ENCODE assay signal across 12 cellular contexts in the genomic region with DNA sequence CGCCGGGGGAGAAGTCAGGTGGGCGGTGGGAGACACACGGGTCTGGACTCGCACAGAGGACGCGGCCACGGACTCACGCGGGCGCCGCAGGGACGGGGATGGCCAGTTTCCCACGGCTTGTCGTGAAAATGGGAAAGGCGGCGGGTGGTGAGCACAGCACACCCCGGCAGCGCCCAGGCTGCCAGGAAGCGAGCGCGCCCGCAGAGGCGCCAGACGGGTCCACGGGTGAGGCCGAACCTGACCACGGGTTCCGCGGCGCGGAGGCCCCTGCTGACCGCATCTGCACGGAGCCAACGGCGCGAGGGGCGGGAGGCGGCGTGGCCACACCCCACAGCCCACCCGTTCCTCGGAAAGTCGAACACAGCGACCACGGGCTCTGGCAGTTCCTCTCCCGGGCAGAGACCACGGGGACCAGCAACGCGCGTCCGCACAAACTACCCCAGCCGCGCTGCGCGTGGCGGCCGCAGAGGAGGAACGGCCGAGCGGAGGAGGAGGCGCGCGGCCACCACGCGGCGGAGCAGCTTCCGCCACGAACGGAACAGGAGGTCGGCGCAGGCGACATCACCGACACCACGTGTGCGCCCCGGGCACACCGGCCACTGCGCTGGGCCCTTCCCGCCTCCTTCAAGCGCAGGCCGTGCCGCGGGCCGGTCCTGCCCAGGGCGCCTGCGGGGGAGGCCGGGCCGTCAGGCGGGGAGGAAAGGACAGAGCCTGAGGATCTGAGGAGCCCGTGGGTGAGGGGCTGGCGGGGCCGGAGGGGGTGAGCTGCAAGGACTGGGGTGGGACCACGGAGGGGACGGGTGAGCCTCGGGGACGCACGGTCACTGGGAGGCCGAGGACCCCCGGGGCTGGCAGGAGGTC. TPM values are rescaled to one million over a fixed set of nuclear protein-coding genes. Genes with fewer than 3 reads are reported as not detected.
DNase-seq lines count a peak whose midpoint lies in the region; ATAC-seq and TF ChIP-seq lines count a peak whose summit lies in the region.
"Had no signal": no experiment of that assay in that cellular context is flagged by ENCODE, and none has a peak within 500 bp of the region (broad histone marks: within the 10 kb centered on the region; RNA-seq: fewer than 3 reads in every experiment).

No MANE protein-coding gene starts in this region.

- no peaks in the 10 kb centered on the region for H3K27me3 Mint-ChIP-seq in activated T-cell treated with anti-CD3 and anti-CD28 coated beads, Interleukin-2, amount 50 U/mL, for 4 hours (ENCODE audit: low read depth)
- H3K27me3 Mint-ChIP-seq in activated naive CD8-positive, alpha-beta T cell treated with anti-CD3 and anti-CD28 coated beads, Interleukin-2, amount 50 U/mL, for 24 hours: no peaks in the 10 kb centered on the region

- H3K27ac ChIP-seq in thoracic aorta: no peak overlapping the region

- peaks cover 9 to 26% of the 10 kb centered on the region in 2 donors for H3K4me1 ChIP-seq in thoracic aorta (ENCODE audit: control insufficient read depth in 1 of 2, low read depth in 2 of 2)

- H3K36me3 ChIP-seq in thoracic aorta: no peaks in the 10 kb centered on the region

- no peaks in the 10 kb centered on the region for H3K27me3 ChIP-seq in thoracic aorta (replicated peaks; ENCODE audit: insufficient read depth)

- H3K9me3 Mint-ChIP-seq in activated T-cell treated with anti-CD3 and anti-CD28 coated beads, Interleukin-2, amount 50 U/mL, for 4 hours: no peaks in the 10 kb centered on the region
- no peaks in the 10 kb centered on the region for H3K9me3 Mint-ChIP-seq in activated naive CD8-positive, alpha-beta T cell treated with anti-CD3 and anti-CD28 coated beads, Interleukin-2, amount 50 U/mL, for 24 hours

- DNase-seq in activated T-cell treated with anti-CD3 and anti-CD28 coated beads, Interleukin-2, amount 50 U/mL, for 4 hours: no peak
- DNase-seq in activated T-cell treated with anti-CD3 and anti-CD28 coated beads for 4 hours (no peak), left kidney (ENCODE audit: low read depth, low spot score) (peak; percentile 51), thoracic aorta (ENCODE audit: low spot score) (no peak), GM13977 (ENCODE audit: low spot score) (no peak)
- no peak for DNase-seq in activated naive CD8-positive, alpha-beta T cell treated with anti-CD3 and anti-CD28 coated beads, Interleukin-2, amount 50 U/mL, for 24 hours
- DNase-seq: glutamatergic neuron; MM.1S; stimulated activated naive CD4-positive, alpha-beta T cell had no signal

- in situ Hi-C loops in GM13977 (cut with MboI; ENCODE audit: low pct_unique_long_range_greater_than_20kb, low sequenced_read_pairs, unreplicated experiment): no loop called here

- H3K36me3 Mint-ChIP-seq in activated T-cell treated with anti-CD3 and anti-CD28 coated beads, Interleukin-2, amount 50 U/mL, for 4 hours (ENCODE audit: insufficient read depth): peaks cover 2% of the 10 kb centered on the region
- no peaks in the 10 kb centered on the region for H3K36me3 Mint-ChIP-seq in activated naive CD8-positive, alpha-beta T cell treated with anti-CD3 and anti-CD28 coated beads, Interleukin-2, amount 50 U/mL, for 24 hours (ENCODE audit: low read depth)

- peak overlapping the region; percentile 36 for H3K4me3 ChIP-seq in thoracic aorta

- peak; percentile 48 to 67 for ATAC-seq in activated T-cell treated with anti-CD3 and anti-CD28 coated beads, Interleukin-2, amount 50 U/mL, for 4 hours
- ATAC-seq in activated naive CD8-positive, alpha-beta T cell treated with anti-CD3 and anti-CD28 coated beads, Interleukin-2, amount 50 U/mL, for 24 hours: peak; percentile 27
- ATAC-seq in thoracic aorta (ENCODE audit: insufficient number of reproducible peaks, low FRiP score, low read depth): no peak
- no peak for ATAC-seq in HG03175 (IDR thresholded peaks at IDR 0.05; ENCODE audit: unreplicated experiment)
- ATAC-seq in HG02938 (IDR thresholded peaks at IDR 0.05; ENCODE audit: unreplicated experiment): no peak

- TF ChIP-seq CTCF in thoracic aorta (IDR thresholded peaks at IDR 0.05) (no peak), GM13977 (IDR thresholded peaks at IDR 0.05; ENCODE audit: extremely low read depth, insufficient read depth, missing control alignments) (no peak)

- peaks cover 15% of the 10 kb centered on the region for H3K4me1 Mint-ChIP-seq in activated T-cell treated with anti-CD3 and anti-CD28 coated beads, Interleukin-2, amount 50 U/mL, for 4 hours (ENCODE audit: low read depth)
- H3K4me1 Mint-ChIP-seq in activated naive CD8-positive, alpha-beta T cell treated with anti-CD3 and anti-CD28 coated beads, Interleukin-2, amount 50 U/mL, for 24 hours: peaks cover 21% of the 10 kb centered on the region

- H3K9me3 ChIP-seq in thoracic aorta: no peaks in the 10 kb centered on the region

- H3K4me3 Mint-ChIP-seq in activated T-cell treated with anti-CD3 and anti-CD28 coated beads, Interleukin-2, amount 50 U/mL, for 4 hours: peak overlapping the region; percentile 60
- peak overlapping the region; percentile 26 for H3K4me3 Mint-ChIP-seq in activated naive CD8-positive, alpha-beta T cell treated with anti-CD3 and anti-CD28 coated beads, Interleukin-2, amount 50 U/mL, for 24 hours

- H3K27ac Mint-ChIP-seq in activated naive CD8-positive, alpha-beta T cell treated with anti-CD3 and anti-CD28 coated beads, Interleukin-2, amount 50 U/mL, for 24 hours: no peak overlapping the region

RNA-seq across cellular contexts. Expression of a gene that starts 5.6 kb away (rescaled TPM):
- total RNA-seq in activated T-cell treated with anti-CD3 and anti-CD28 coated beads, Interleukin-2, amount 50 U/mL, for 4 hours: 1 to 10 TPM; 1.7 to 2.8 (median 2.5) TPM
- total RNA-seq in thoracic aorta: 10 to 100 TPM; 22.7 to 29.4 TPM

RNA-seq across cellular contexts. Expression of a gene that starts 5.8 kb away (rescaled TPM):
- total RNA-seq in activated T-cell treated with anti-CD3 and anti-CD28 coated beads, Interleukin-2, amount 50 U/mL, for 4 hours: under 1 TPM; 0.34 to 0.82 (median 0.46) TPM
- total RNA-seq in thoracic aorta: 1 to 10 TPM; 3.5 to 9.6 TPM

RNA-seq across cellular contexts. Expression of a gene that starts 23.8 kb away (rescaled TPM):
- not detected for total RNA-seq in activated T-cell treated with anti-CD3 and anti-CD28 coated beads, Interleukin-2, amount 50 U/mL, for 4 hours
- total RNA-seq in thoracic aorta: not detected
- total RNA-seq: SK-MEL-5 had no signal

RNA-seq across cellular contexts. Expression of a gene that starts 41.7 kb away (rescaled TPM):
- 10 to 100 TPM; 69.5 to 89.1 (median 87.7) TPM for total RNA-seq in activated T-cell treated with anti-CD3 and anti-CD28 coated beads, Interleukin-2, amount 50 U/mL, for 4 hours
- total RNA-seq in thoracic aorta: 100 to 1,000 TPM; 168 to 251 TPM

Comparison
In these comparisons a context has a peak if more than half of its experiments do, and no peak if none do; other contexts are left out.
1. ATAC-seq: peak in activated T-cell treated with anti-CD3 and anti-CD28 coated beads, Interleukin-2, amount 50 U/mL, for 4 hours (2 of 2) and activated naive CD8-positive, alpha-beta T cell treated with anti-CD3 and anti-CD28 coated beads, Interleukin-2, amount 50 U/mL, for 24 hours (single experiment); none in thoracic aorta (single experiment), HG03175 (single experiment) and HG02938 (single experiment).
2. RNA of a gene that starts 5.6 kb away (total RNA-seq): 22.7 to 29.4 TPM in thoracic aorta; 1.7 to 2.8 TPM in activated T-cell treated with anti-CD3 and anti-CD28 coated beads, Interleukin-2, amount 50 U/mL, for 4 hours; every median in the first group is over 4 times any median in the second.